ENCODE assay signal across 8 cellular contexts in genomic region chr1:212752934-212753497, GRCh38. TPM values are rescaled to one million over a fixed set of nuclear protein-coding genes. Genes with fewer than 3 reads are reported as not detected.
DNase-seq lines count a peak whose midpoint lies in the region; ATAC-seq and TF ChIP-seq lines count a peak whose summit lies in the region.

No MANE protein-coding gene starts in this region.

- peak; percentile 5 for DNase-seq in A673 (ENCODE audit: low spot score)
- no peak for DNase-seq in OCI-LY7 (ENCODE audit: low spot score)
- DNase-seq in NCI-H1092 treated with DMSO at 0.1 percent for 48 hours (lab: John Stamatoyannopoulos, UW) = no peak
- DNase-seq in occipital lobe (lab: John Stamatoyannopoulos, UW) = no peak
- no peak for DNase-seq in HPDE6-E6E7 (ENCODE audit: extremely low spot score)
- DNase-seq in chondrocyte (ENCODE audit: low spot score) = no peak

- H3K9me3 ChIP-seq in A673 (ENCODE audit: low read depth, low read length, poor library complexity, severe bottlenecking) (no peaks in the 10 kb centered on the region), OCI-LY7 (ENCODE audit: low read length) (no peaks in the 10 kb centered on the region), gastroesophageal sphincter (no peaks in the 10 kb centered on the region)

- WGBS in gastroesophageal sphincter (ENCODE audit: low coverage in 1 of 2), 2 donors = 38 to 39% methylated on average over 3 of the region's 3 CpGs

- peaks cover 6% of the 10 kb centered on the region for H3K36me3 Mint-ChIP-seq in chondrocyte (ENCODE audit: low read depth)

- TF ChIP-seq POLR2A in gastroesophageal sphincter (IDR thresholded peaks at IDR 0.05) = no peak

- peaks cover 51% of the 10 kb centered on the region; the same call in 1 of the 2 replicates for H3K79me2 ChIP-seq in OCI-LY7 (ENCODE audit: insufficient read depth, low read depth, low read length)

- no peaks in the 10 kb centered on the region for H3K27me3 Mint-ChIP-seq in chondrocyte (ENCODE audit: low read depth)

- no peak overlapping the region for H3K27ac Mint-ChIP-seq in chondrocyte (ENCODE audit: unreplicated experiment)

- H4K20me1 ChIP-seq in OCI-LY7 (ENCODE audit: insufficient read depth, low read length) = peaks cover 7% of the 10 kb centered on the region; the same call in 1 of the 2 replicates

- H2AFZ ChIP-seq in OCI-LY7 (ENCODE audit: low read length) = no peak overlapping the region

- TF ChIP-seq CTCF in A673 (conservative IDR thresholded peaks at IDR 0.05; ENCODE audit: low read depth, low read length) (no peak), OCI-LY7 (conservative IDR thresholded peaks at IDR 0.05; ENCODE audit: low read length) (no peak), gastroesophageal sphincter (IDR thresholded peaks at IDR 0.05) (no peak), chondrocyte (IDR thresholded peaks at IDR 0.05) (no peak)

- no peak overlapping the region for H3K4me3 Mint-ChIP-seq in chondrocyte (ENCODE audit: unreplicated experiment)

- no peaks in the 10 kb centered on the region for H3K9me3 Mint-ChIP-seq in chondrocyte (ENCODE audit: low read depth)

- H3K4me3 ChIP-seq in A673 (ENCODE audit: low read depth, low read length, poor library complexity, severe bottlenecking) (no peak overlapping the region), OCI-LY7 (ENCODE audit: low read depth, low read length, poor library complexity, severe bottlenecking) (no peak overlapping the region), gastroesophageal sphincter (peak overlapping the region in 1 of 2 donors; percentile 21)

- H3K9me2 ChIP-seq in OCI-LY7 (ENCODE audit: insufficient read depth, low read length) = no peaks in the 10 kb centered on the region

- peaks cover 14% of the 10 kb centered on the region for H3K4me1 ChIP-seq in A673 (ENCODE audit: insufficient read depth, low read length, poor library complexity, severe bottlenecking)
- peaks cover 48% of the 10 kb centered on the region for H3K4me1 ChIP-seq in OCI-LY7 (ENCODE audit: insufficient read depth, low read length, poor library complexity, severe bottlenecking)
- peaks cover 0 to 42% (median 5%) of the 10 kb centered on the region in 3 donors for H3K4me1 ChIP-seq in gastroesophageal sphincter

- ATAC-seq in GM18498 (IDR thresholded peaks at IDR 0.05; ENCODE audit: unreplicated experiment) = peak; percentile 32
- no peak for ATAC-seq in gastroesophageal sphincter

- no peak for TF ChIP-seq EP300 in gastroesophageal sphincter (IDR thresholded peaks at IDR 0.05)

- no peaks in the 10 kb centered on the region for H3K27me3 ChIP-seq in A673 (replicated peaks; ENCODE audit: insufficient read depth, low read depth, low read length, poor library complexity)
- H3K27me3 ChIP-seq in gastroesophageal sphincter = no peaks in the 10 kb centered on the region

- intact Hi-C loops in A673 (cut with micrococcal nuclease; ENCODE audit: unreplicated experiment) = loop anchor here (10.0 kb wide), 1 partner anchor 242 kb away; no protein-coding TSS in a partner anchor
- intact Hi-C loops in OCI-LY7 (cut with micrococcal nuclease; ENCODE audit: unreplicated experiment) = loop anchor here (5.0 kb wide), 2 partner anchors 39 to 244 kb away; partner anchors contain the start of genes NSL1 and TATDN3

- H3K4me2 ChIP-seq in OCI-LY7 (ENCODE audit: low read length) = peak overlapping the region; percentile 50

- no peaks in the 10 kb centered on the region for H3K36me3 ChIP-seq in A673 (ENCODE audit: insufficient read depth, low read length, poor library complexity, severe bottlenecking)
- H3K36me3 ChIP-seq in OCI-LY7 (ENCODE audit: insufficient read depth, low read length) = peaks cover 23% of the 10 kb centered on the region
- peaks cover 0 to 13% of the 10 kb centered on the region in 2 donors for H3K36me3 ChIP-seq in gastroesophageal sphincter

- H3K27ac ChIP-seq in A673 (ENCODE audit: low read depth, low read length, poor library complexity, severe bottlenecking) = no peak overlapping the region
- peak overlapping the region; percentile 65 for H3K27ac ChIP-seq in OCI-LY7 (ENCODE audit: low read depth, low read length, poor library complexity, severe bottlenecking)
- peak overlapping the region in 3 of 4 donors; percentile 32 to 43 (median 40) for H3K27ac ChIP-seq in gastroesophageal sphincter

- CTCF ChIA-PET in A673 (lab: Charles Lee) = no interaction called here
- CTCF ChIA-PET in OCI-LY7 (lab: Charles Lee; ENCODE audit: unreplicated experiment) = interaction anchor here (0.6 kb wide), 1 partner anchor 29 kb away, joined by 3 read pairs; no protein-coding TSS in a partner anchor

- BruUV-seq in A673 (replicated peaks; lab: Mats Ljungman, UMichigan) (no TSS peak), OCI-LY7 (replicated peaks; lab: Mats Ljungman, UMichigan) (no TSS peak)

- POLR2A ChIA-PET in A673 (lab: Charles Lee; ENCODE audit: low non-redundant PET) (interaction anchor here (0.6 to 0.7 kb wide), 2 partner anchors 145 to 1441 kb away, joined by 4 to 8 read pairs; partner anchors contain the start of gene ATF3), OCI-LY7 (lab: Charles Lee) (interaction anchor here (0.5 to 3.7 kb wide), 7 partner anchors 11 to 357 kb away, joined by 3 to 25 read pairs (median 3); partner anchors contain the start of genes NSL1 and TATDN3)

- peaks cover 8% of the 10 kb centered on the region for H3K4me1 Mint-ChIP-seq in chondrocyte (ENCODE audit: low read depth)

RNA-seq across cellular contexts. Expression of gene NSL1, which starts 38.6 kb away (rescaled TPM):
- total RNA-seq in A673 (2021) (48.5 and 53.6 TPM in 2 replicates), OCI-LY7 (2022) (66.8 and 71.1 TPM in 2 replicates), gastroesophageal sphincter (10 to 100 TPM; 20.1 to 36.4 (median 31.1) TPM), occipital lobe (62.4 TPM), chondrocyte (20.0 to 31.9 TPM (median 22.8 TPM) in 3 replicates)
- total RNA-seq in OCI-LY7 (2014; rRNA removed; shearing (Covaris generic)) = 70.9 and 74.9 TPM in 2 replicates

RNA-seq across cellular contexts. Expression of gene TATDN3, which starts 38.7 kb away (rescaled TPM):
- total RNA-seq in A673 (2021) = 17.3 and 22.6 TPM in 2 replicates
- total RNA-seq in OCI-LY7 (2014; rRNA removed; shearing (Covaris generic)) = 35.4 and 36.1 TPM in 2 replicates
- 52.5 and 54.2 TPM in 2 replicates for total RNA-seq in OCI-LY7 (2022)
- 10 to 100 TPM in 2 of 4 donors, 1 to 10 TPM in 2; 7.9 to 23.0 (median 9.9) TPM for total RNA-seq in gastroesophageal sphincter
- total RNA-seq in occipital lobe = 29.3 TPM
- total RNA-seq in chondrocyte = 9.6 to 12.2 TPM (median 11.3 TPM) in 3 replicates

RNA-seq across cellular contexts. Expression of gene BATF3, which starts 53.4 kb away (rescaled TPM):
- total RNA-seq in A673 (2021) (4.1 and 6.9 TPM in 2 replicates), OCI-LY7 (2022) (3.1 and 4.2 TPM in 2 replicates), gastroesophageal sphincter (1 to 10 TPM in 3 of 4 donors, under 1 TPM in 1; 0.31 to 3.9 (median 3.7) TPM), occipital lobe (8.0 TPM), chondrocyte (0.36 to 3.7 TPM (median 1.7 TPM) in 3 replicates)
- 2.1 and 2.3 TPM in 2 replicates for total RNA-seq in OCI-LY7 (2014; rRNA removed; shearing (Covaris generic))
